ENCODE assay signal across 13 cellular contexts in genomic region chr13:96979861-96980260, GRCh38. TPM values are rescaled to one million over a fixed set of nuclear protein-coding genes. Genes with fewer than 3 reads are reported as not detected.
"Had no signal": no experiment of that assay in that cellular context is flagged by ENCODE, and none has a peak within 500 bp of the region (broad histone marks: within the 10 kb centered on the region; RNA-seq: fewer than 3 reads in every experiment).

No MANE protein-coding gene starts in this region.

RNA-seq across cellular contexts. Expression of gene OXGR1, which starts 14.4 kb away (rescaled TPM):
- total RNA-seq: activated B cell treated with CpG ODN at 0.5 μM for 24 hours; activated CD4-positive, alpha-beta memory T cell treated with anti-CD3 and anti-CD28 coated beads for 36 hours; activated CD4-positive, alpha-beta memory T cell treated with anti-CD3 and anti-CD28 coated beads, Interleukin-2, amount 10 ng/mL, durations not matched to agents 7 days and 5 days; activated CD4-positive, alpha-beta T cell treated with anti-CD3 and anti-CD28 coated beads for 36 hours; activated CD4-positive, alpha-beta T cell treated with anti-CD3 and anti-CD28 coated beads, Interleukin-2, amount 10 ng/mL, durations not matched to agents 24 days and 14 days; activated CD4-positive, alpha-beta T cell treated with anti-CD3 and anti-CD28 coated beads, Interleukin-2, amount 10 ng/mL, durations not matched to agents 7 days and 5 days; activated CD8-positive, alpha-beta memory T cell treated with anti-CD3 and anti-CD28 coated beads for 36 hours; activated CD8-positive, alpha-beta memory T cell treated with anti-CD3 and anti-CD28 coated beads, Interleukin-2, amount 10 ng/mL, durations not matched to agents 7 days and 5 days; activated CD8-positive, alpha-beta T cell treated with anti-CD3 and anti-CD28 coated beads for 36 hours; activated CD8-positive, alpha-beta T cell treated with anti-CD3 and anti-CD28 coated beads, Interleukin-2, amount 10 ng/mL, durations not matched to agents 7 days and 5 days; T-helper 1 cell treated with Interleukin-12 subunit alpha and Interleukin-12 subunit beta and Interleukin-4 antibody, amounts not matched to agents 30 ng/mL and 1 ng/mL, for 36 hours; T-helper 17 cell; T-helper 2 cell treated with Interferon-gamma antibody and Interleukin-4, amounts not matched to agents 100 ng/mL and 5 ng/mL, for 36 hours had no signal
